ENCODE assay signal across 18 cellular contexts in genomic region chr2:240239325-240239724, GRCh38.
"Had no signal": no experiment of that assay in that cellular context is flagged by ENCODE, and none has a peak within 500 bp of the region (broad histone marks: within the 10 kb centered on the region; RNA-seq: fewer than 3 reads in every experiment).

No MANE protein-coding gene starts in this region.

- H3K4me1 ChIP-seq: uterus had no signal

- H3K9me3 ChIP-seq: esophagus muscularis mucosa, gastrocnemius medialis, pancreas, transverse colon, uterus had no signal

- H3K27me3 ChIP-seq: gastrocnemius medialis, heart right ventricle, pancreas, transverse colon, uterus had no signal

- H3K36me3 Mint-ChIP-seq: natural killer cell treated with Interleukin-12 subunit alpha and Interleukin-12 subunit beta and Interleukin-15 and Interleukin-18, amount 100 ng/mL, for 72 hours; neural progenitor cell; stimulated activated effector memory CD8-positive, alpha-beta T cell treated with anti-CD3 and anti-CD28 coated beads, Interleukin-12 subunit alpha, Interleukin-12 subunit beta, amount 100 ng/mL, for 72 hours had no signal

- DNase-seq: effector memory CD4-positive, alpha-beta T cell; gastrocnemius medialis; hypothalamus; nucleus accumbens; stimulated activated CD4-positive, alpha-beta T cell treated with anti-CD3 and anti-CD28 coated beads, Interleukin-2, amount 100 ng/mL, for 48 hours; stimulated activated naive CD8-positive, alpha-beta T cell treated with anti-CD3 and anti-CD28 coated beads, Interleukin-15, Interleukin-2, amounts not matched to agents 100 U/mL and 50 U/mL, for 24 hours; transverse colon; uterus had no signal

- H3K4me1 Mint-ChIP-seq: stimulated activated effector memory CD8-positive, alpha-beta T cell treated with anti-CD3 and anti-CD28 coated beads, Interleukin-12 subunit alpha, Interleukin-12 subunit beta, amount 100 ng/mL, for 72 hours had no signal

- H3K9ac ChIP-seq: neural progenitor cell had no signal

- H3K27ac ChIP-seq: esophagus muscularis mucosa, heart right ventricle, neural progenitor cell, transverse colon, uterus had no signal

- H3K27ac Mint-ChIP-seq: natural killer cell treated with Interleukin-12 subunit alpha and Interleukin-12 subunit beta and Interleukin-15 and Interleukin-18, amount 100 ng/mL, for 72 hours; neural progenitor cell; progenitor cell of endocrine pancreas; stimulated activated effector memory CD8-positive, alpha-beta T cell treated with anti-CD3 and anti-CD28 coated beads, Interleukin-12 subunit alpha, Interleukin-12 subunit beta, amount 100 ng/mL, for 72 hours had no signal

- ATAC-seq: gastrocnemius medialis; heart right ventricle; left lobe of liver; natural killer cell treated with Interleukin-12 subunit alpha and Interleukin-12 subunit beta and Interleukin-15 and Interleukin-18, amount 100 ng/mL, for 72 hours; pancreas; right cardiac atrium; stimulated activated effector memory CD8-positive, alpha-beta T cell treated with anti-CD3 and anti-CD28 coated beads, Interleukin-12 subunit alpha, Interleukin-12 subunit beta, amount 100 ng/mL, for 72 hours; stimulated activated naive CD8-positive, alpha-beta T cell treated with anti-CD3 and anti-CD28 coated beads, Interleukin-15, Interleukin-2, amounts not matched to agents 100 U/mL and 50 U/mL, for 24 hours had no signal

- H3K4me3 Mint-ChIP-seq: natural killer cell treated with Interleukin-12 subunit alpha and Interleukin-12 subunit beta and Interleukin-15 and Interleukin-18, amount 100 ng/mL, for 72 hours; neural progenitor cell; stimulated activated effector memory CD8-positive, alpha-beta T cell treated with anti-CD3 and anti-CD28 coated beads, Interleukin-12 subunit alpha, Interleukin-12 subunit beta, amount 100 ng/mL, for 72 hours had no signal

- H3K4me3 ChIP-seq: esophagus muscularis mucosa, gastrocnemius medialis, heart right ventricle, neural progenitor cell, pancreas, smooth muscle cell, transverse colon, uterus had no signal

- H3K9me3 Mint-ChIP-seq: natural killer cell treated with Interleukin-12 subunit alpha and Interleukin-12 subunit beta and Interleukin-15 and Interleukin-18, amount 100 ng/mL, for 72 hours; neural progenitor cell; stimulated activated effector memory CD8-positive, alpha-beta T cell treated with anti-CD3 and anti-CD28 coated beads, Interleukin-12 subunit alpha, Interleukin-12 subunit beta, amount 100 ng/mL, for 72 hours had no signal

- H3K36me3 ChIP-seq: esophagus muscularis mucosa, gastrocnemius medialis, heart right ventricle, neural progenitor cell, pancreas, transverse colon, uterus had no signal
